Comparison of ENCODE assay signal across 8 cellular contexts in the genomic region with DNA sequence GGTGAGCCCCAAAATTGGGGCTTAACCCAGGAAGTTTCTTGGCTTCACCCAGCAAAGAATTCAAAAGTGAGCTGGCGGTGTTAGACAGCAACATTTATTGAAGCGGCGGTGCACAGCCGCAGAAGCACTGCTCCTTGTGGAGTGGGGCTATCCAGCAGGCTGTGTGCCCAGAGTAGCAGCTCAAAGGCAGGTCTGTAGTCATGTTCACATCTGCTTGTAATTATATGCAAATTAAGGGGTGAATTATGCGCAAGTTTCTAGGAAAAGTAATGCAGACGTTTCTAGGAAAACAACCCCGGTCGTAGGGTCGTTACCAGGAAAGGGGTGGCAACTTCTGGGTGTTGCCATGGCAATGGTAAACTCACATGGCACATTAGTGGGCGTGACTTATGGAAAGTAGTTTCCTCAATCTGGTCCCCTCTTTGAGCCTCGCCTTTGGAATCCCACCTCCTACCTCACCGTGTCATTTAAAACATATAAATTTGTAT. TPM values are rescaled to one million over a fixed set of nuclear protein-coding genes. Genes with fewer than 3 reads are reported as not detected.
DNase-seq lines count a peak whose midpoint lies in the region; ATAC-seq and TF ChIP-seq lines count a peak whose summit lies in the region.

No MANE protein-coding gene starts in this region.

- H3K4me1 Mint-ChIP-seq in CD8-positive, alpha-beta memory T cell = peaks cover 9 to 19% (median 14%) of the 10 kb centered on the region in 3 donors
- peaks cover 13% of the 10 kb centered on the region for H3K4me1 Mint-ChIP-seq in activated naive CD4-positive, alpha-beta T cell treated with anti-CD3 and anti-CD28 coated beads, Interleukin-2, amount 50 U/mL, for 24 hours

- peak overlapping the region; percentile 84 for H3K27ac ChIP-seq in CD8-positive, alpha-beta memory T cell (ENCODE audit: low read depth, low read length)
- H3K27ac ChIP-seq in SK-N-MC = no peak overlapping the region
- no peak overlapping the region for H3K27ac ChIP-seq in left ventricle myocardium inferior (replicated peaks)
- H3K27ac ChIP-seq in aorta (ENCODE audit: low read depth in 1 of 2, low read length in 2 of 2) = no peak overlapping the region

- H3K36me3 ChIP-seq in CD8-positive, alpha-beta memory T cell (ENCODE audit: insufficient read depth, low read length) = no peaks in the 10 kb centered on the region
- no peaks in the 10 kb centered on the region for H3K36me3 ChIP-seq in SK-N-MC (ENCODE audit: insufficient read depth, low read length)
- no peaks in the 10 kb centered on the region for H3K36me3 ChIP-seq in left ventricle myocardium inferior
- H3K36me3 ChIP-seq in aorta (ENCODE audit: control insufficient read depth in 1 of 2, insufficient read depth in 2 of 2, low read length in 1 of 2) = no peaks in the 10 kb centered on the region

- H3K36me3 Mint-ChIP-seq in CD8-positive, alpha-beta memory T cell = peaks cover 0 to 1% (median 0%) of the 10 kb centered on the region in 3 donors
- no peaks in the 10 kb centered on the region for H3K36me3 Mint-ChIP-seq in activated naive CD4-positive, alpha-beta T cell treated with anti-CD3 and anti-CD28 coated beads, Interleukin-2, amount 50 U/mL, for 24 hours

- H3K9me3 Mint-ChIP-seq in CD8-positive, alpha-beta memory T cell = no peaks in the 10 kb centered on the region
- H3K9me3 Mint-ChIP-seq in activated naive CD4-positive, alpha-beta T cell treated with anti-CD3 and anti-CD28 coated beads, Interleukin-2, amount 50 U/mL, for 24 hours = no peaks in the 10 kb centered on the region

- no peaks in the 10 kb centered on the region for H3K27me3 ChIP-seq in CD8-positive, alpha-beta memory T cell (ENCODE audit: insufficient read depth, low read length, poor library complexity, severe bottlenecking)
- H3K27me3 ChIP-seq in left ventricle myocardium inferior (ENCODE audit: low read depth) = no peaks in the 10 kb centered on the region
- H3K27me3 ChIP-seq in aorta (ENCODE audit: control insufficient read depth in 1 of 2, insufficient read depth in 2 of 2, low read length in 1 of 2) = no peaks in the 10 kb centered on the region

- TF ChIP-seq CTCF in left ventricle myocardium inferior (IDR thresholded peaks at IDR 0.05; ENCODE audit: borderline replicate concordance) = no peak

- DNase-seq in CD8-positive, alpha-beta memory T cell = peak; percentile 56 to 85 (median 79)
- DNase-seq in SK-N-MC (ENCODE audit: low read depth, low spot score) = peak; percentile 95
- no peak for DNase-seq in left ventricle myocardium inferior
- peak; percentile 86 for DNase-seq in renal cortical epithelial cell (ENCODE audit: low read depth)
- DNase-seq in aorta = peak in 1 of 2 donors; percentile 47
- DNase-seq in cortex of kidney (lab: John Stamatoyannopoulos, UW) = no peak

- WGBS in aorta, 2 donors = 10 to 19% methylated on average over 12 of the region's 12 CpGs

- H3K4me1 ChIP-seq in CD8-positive, alpha-beta memory T cell (ENCODE audit: insufficient read depth, low read length) = peaks cover 12% of the 10 kb centered on the region
- peaks cover 19% of the 10 kb centered on the region for H3K4me1 ChIP-seq in left ventricle myocardium inferior
- H3K4me1 ChIP-seq in aorta (ENCODE audit: control insufficient read depth in 1 of 2, insufficient read depth in 2 of 2, low read length in 2 of 2) = no peaks in the 10 kb centered on the region

- no peak overlapping the region for H3K9ac ChIP-seq in SK-N-MC (ENCODE audit: insufficient read length)

- no peaks in the 10 kb centered on the region for H3K27me3 Mint-ChIP-seq in CD8-positive, alpha-beta memory T cell
- H3K27me3 Mint-ChIP-seq in activated naive CD4-positive, alpha-beta T cell treated with anti-CD3 and anti-CD28 coated beads, Interleukin-2, amount 50 U/mL, for 24 hours = no peaks in the 10 kb centered on the region

- peak; percentile 52 for ATAC-seq in HG02884 (IDR thresholded peaks at IDR 0.05; ENCODE audit: unreplicated experiment)
- peak; percentile 85 for ATAC-seq in aorta (ENCODE audit: low FRiP score)

- H3K4me3 ChIP-seq in CD8-positive, alpha-beta memory T cell (ENCODE audit: low read length) = peak overlapping the region; percentile 58
- H3K4me3 ChIP-seq in SK-N-MC = peak overlapping the region; percentile 68
- H3K4me3 ChIP-seq in left ventricle myocardium inferior = peak overlapping the region; percentile 54
- no peak overlapping the region for H3K4me3 ChIP-seq in aorta (ENCODE audit: low read length in 2 of 2)

- peak overlapping the region; percentile 71 to 90 (median 85) for H3K4me3 Mint-ChIP-seq in CD8-positive, alpha-beta memory T cell
- H3K4me3 Mint-ChIP-seq in activated naive CD4-positive, alpha-beta T cell treated with anti-CD3 and anti-CD28 coated beads, Interleukin-2, amount 50 U/mL, for 24 hours = peak overlapping the region; percentile 79

- POLR2A ChIA-PET in CD8-positive, alpha-beta memory T cell (lab: Charles Lee) = interaction anchor here (0.7 to 3.5 kb wide), 3 partner anchors 13 to 17 kb away, joined by 3 to 31 read pairs (median 5); partner anchors contain the start of gene KBTBD2

- H3K27ac Mint-ChIP-seq in CD8-positive, alpha-beta memory T cell = peak overlapping the region; percentile 85 to 97 (median 94)
- peak overlapping the region; percentile 83 for H3K27ac Mint-ChIP-seq in activated naive CD4-positive, alpha-beta T cell treated with anti-CD3 and anti-CD28 coated beads, Interleukin-2, amount 50 U/mL, for 24 hours

- CTCF ChIA-PET in CD8-positive, alpha-beta memory T cell (lab: Charles Lee) = interaction anchor here (0.9 to 3.3 kb wide), 5 partner anchors 12 to 59 kb away, joined by 3 to 15 read pairs (median 4); no protein-coding TSS in a partner anchor

- intact Hi-C loops in left ventricle myocardium inferior (cut with micrococcal nuclease) = no loop called here
- intact Hi-C loops in aorta (cut with DNase I) = no loop called here

- no peaks in the 10 kb centered on the region for H3K9me3 ChIP-seq in CD8-positive, alpha-beta memory T cell (ENCODE audit: low read length)
- H3K9me3 ChIP-seq in SK-N-MC (ENCODE audit: low read depth, low read length) = no peaks in the 10 kb centered on the region
- no peaks in the 10 kb centered on the region for H3K9me3 ChIP-seq in left ventricle myocardium inferior (replicated peaks)
- H3K9me3 ChIP-seq in aorta (ENCODE audit: control insufficient read depth, low read length) = no peaks in the 10 kb centered on the region

RNA-seq across cellular contexts. Expression of gene KBTBD2, which starts 13.7 kb away (rescaled TPM):
- total RNA-seq in CD8-positive, alpha-beta memory T cell = 10 to 100 TPM; 21.8 to 24.2 TPM
- polyA plus RNA-seq in CD8-positive, alpha-beta memory T cell = 21.9 TPM
- total RNA-seq in left ventricle myocardium inferior = 25.3 TPM
- total RNA-seq in renal cortical epithelial cell = 52.5 and 76.1 TPM in 2 replicates
- 10 to 100 TPM; 39.8 to 49.8 TPM for total RNA-seq in aorta
- polyA plus RNA-seq in aorta = 10 to 100 TPM in 1 of 2 donors, 1 to 10 TPM in 1; 8.5 to 17.0 TPM

RNA-seq across cellular contexts. Expression of gene FKBP9, which starts 52.0 kb away (rescaled TPM):
- under 1 TPM; 0.29 to 0.31 TPM for total RNA-seq in CD8-positive, alpha-beta memory T cell
- polyA plus RNA-seq in CD8-positive, alpha-beta memory T cell = not detected
- total RNA-seq in left ventricle myocardium inferior = 112 TPM
- total RNA-seq in renal cortical epithelial cell = 143 and 157 TPM in 2 replicates
- total RNA-seq in aorta = 100 to 1,000 TPM; 122 to 193 TPM
- 10 to 100 TPM; 55.0 to 55.9 TPM for polyA plus RNA-seq in aorta

Comparison
In these comparisons a context has a peak if more than half of its experiments do, and no peak if none do; other contexts are left out.
1. DNase-seq: peak in CD8-positive, alpha-beta memory T cell (5 of 5), SK-N-MC (single experiment) and renal cortical epithelial cell (single experiment); none in left ventricle myocardium inferior (single experiment) and cortex of kidney (single experiment).
2. H3K4me3 ChIP-seq: peak in CD8-positive, alpha-beta memory T cell (single experiment), SK-N-MC (single experiment) and left ventricle myocardium inferior (single experiment); none in aorta (0 of 2).
3. RNA of gene FKBP9, which starts 52.0 kb away (total RNA-seq): 122 to 193 TPM in aorta, 143 to 157 TPM in renal cortical epithelial cell and 112 TPM in left ventricle myocardium inferior (single experiment); 0.29 to 0.31 TPM in CD8-positive, alpha-beta memory T cell; every median in the first group is over 10 times any median in the second.